ENCODE assay signal across 29 cellular contexts in the genomic region with DNA sequence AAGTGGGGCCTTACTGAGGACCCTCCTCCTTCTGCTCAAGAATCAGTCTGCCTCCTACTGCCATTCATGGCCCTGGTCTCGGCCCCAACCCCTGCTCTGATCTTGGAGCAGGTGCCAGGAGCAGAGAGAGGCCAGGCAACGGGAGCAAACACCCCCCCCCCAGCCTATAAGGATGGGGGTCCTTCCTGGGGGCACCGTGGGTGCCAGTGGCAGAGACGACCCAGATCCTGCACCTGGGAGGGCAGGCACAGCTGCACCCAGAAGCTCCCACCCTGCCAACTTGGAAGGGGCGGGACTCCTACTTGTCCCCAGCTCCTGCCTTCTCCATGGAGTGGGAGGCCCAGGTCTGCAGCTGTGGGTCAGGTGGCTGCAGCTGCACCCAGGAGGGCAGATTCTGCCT.
"Had no signal": no experiment of that assay in that cellular context is flagged by ENCODE, and none has a peak within 500 bp of the region (broad histone marks: within the 10 kb centered on the region; RNA-seq: fewer than 3 reads in every experiment).

No MANE protein-coding gene starts in this region.

- H3K27me3 Mint-ChIP-seq: activated CD8-positive, alpha-beta memory T cell treated with anti-CD3 and anti-CD28 coated beads, Interleukin-2, amount 10 ng/mL, durations not matched to agents 7 days and 5 days; activated CD8-positive, alpha-beta T cell treated with anti-CD3 and anti-CD28 coated beads for 36 hours; activated naive CD4-positive, alpha-beta T cell treated with anti-CD3 and anti-CD28 coated beads, Interleukin-2, amount 10 ng/mL, durations not matched to agents 7 days and 5 days; activated naive CD8-positive, alpha-beta T cell treated with anti-CD3 and anti-CD28 coated beads, Interleukin-2, amount 10 ng/mL, durations not matched to agents 7 days and 5 days; T-helper 17 cell had no signal

- H3K4me3 Mint-ChIP-seq: activated B cell treated with CpG ODN at 0.5 μM for 24 hours; activated CD8-positive, alpha-beta memory T cell treated with anti-CD3 and anti-CD28 coated beads, Interleukin-2, amount 10 ng/mL, durations not matched to agents 7 days and 5 days; activated CD8-positive, alpha-beta T cell treated with anti-CD3 and anti-CD28 coated beads for 36 hours; activated naive CD4-positive, alpha-beta T cell treated with anti-CD3 and anti-CD28 coated beads, Interleukin-2, amount 10 ng/mL, durations not matched to agents 7 days and 5 days; activated naive CD8-positive, alpha-beta T cell treated with anti-CD3 and anti-CD28 coated beads, Interleukin-2, amount 10 ng/mL, durations not matched to agents 7 days and 5 days; endodermal cell; T-helper 17 cell; T-helper 2 cell treated with Interferon-gamma antibody and Interleukin-4, amounts not matched to agents 5 μg/mL and 100 μg/mL, for 36 hours had no signal

- H3K36me3 Mint-ChIP-seq: activated CD8-positive, alpha-beta memory T cell treated with anti-CD3 and anti-CD28 coated beads, Interleukin-2, amount 10 ng/mL, durations not matched to agents 7 days and 5 days; activated naive CD4-positive, alpha-beta T cell treated with anti-CD3 and anti-CD28 coated beads, Interleukin-2, amount 10 ng/mL, durations not matched to agents 7 days and 5 days; activated naive CD4-positive, alpha-beta T cell treated with anti-CD3 and anti-CD28 coated beads, Interleukin-2, amount 50 U/mL, for 72 hours; activated naive CD8-positive, alpha-beta T cell treated with anti-CD3 and anti-CD28 coated beads, Interleukin-2, amount 10 ng/mL, durations not matched to agents 7 days and 5 days had no signal

- H3K27ac Mint-ChIP-seq: activated B cell treated with CpG ODN at 0.5 μM for 24 hours; activated CD8-positive, alpha-beta memory T cell treated with anti-CD3 and anti-CD28 coated beads, Interleukin-2, amount 10 ng/mL, durations not matched to agents 7 days and 5 days; activated CD8-positive, alpha-beta T cell treated with anti-CD3 and anti-CD28 coated beads for 36 hours; activated naive CD4-positive, alpha-beta T cell treated with anti-CD3 and anti-CD28 coated beads, Interleukin-2, amount 10 ng/mL, durations not matched to agents 7 days and 5 days; activated naive CD4-positive, alpha-beta T cell treated with anti-CD3 and anti-CD28 coated beads, Interleukin-2, amount 50 U/mL, for 72 hours; activated naive CD8-positive, alpha-beta T cell treated with anti-CD3 and anti-CD28 coated beads, Interleukin-2, amount 10 ng/mL, durations not matched to agents 7 days and 5 days; endodermal cell; T-helper 17 cell; T-helper 2 cell treated with Interferon-gamma antibody and Interleukin-4, amounts not matched to agents 5 μg/mL and 100 μg/mL, for 36 hours had no signal

- H3K9me3 Mint-ChIP-seq: activated B cell treated with CpG ODN at 0.5 μM for 24 hours; activated CD8-positive, alpha-beta T cell treated with anti-CD3 and anti-CD28 coated beads for 36 hours; activated naive CD4-positive, alpha-beta T cell treated with anti-CD3 and anti-CD28 coated beads, Interleukin-2, amount 10 ng/mL, durations not matched to agents 7 days and 5 days; activated naive CD4-positive, alpha-beta T cell treated with anti-CD3 and anti-CD28 coated beads, Interleukin-2, amount 50 U/mL, for 72 hours; activated naive CD8-positive, alpha-beta T cell treated with anti-CD3 and anti-CD28 coated beads, Interleukin-2, amount 10 ng/mL, durations not matched to agents 7 days and 5 days; endodermal cell; T-helper 2 cell treated with Interferon-gamma antibody and Interleukin-4, amounts not matched to agents 5 μg/mL and 100 μg/mL, for 36 hours had no signal

- H3K36me3 ChIP-seq: brain microvascular endothelial cell, colonic mucosa, esophagus muscularis mucosa, gastroesophageal sphincter, WERI-Rb-1 had no signal

- ATAC-seq: activated CD4-positive, CD25-positive, alpha-beta regulatory T cell treated with anti-CD3 and anti-CD28 coated beads, Interleukin-2, amount 50 U/mL, for 24 hours; activated CD8-positive, alpha-beta memory T cell treated with anti-CD3 and anti-CD28 coated beads, Interleukin-2, amount 10 ng/mL, durations not matched to agents 7 days and 5 days; activated CD8-positive, alpha-beta T cell treated with anti-CD3 and anti-CD28 coated beads for 36 hours; activated naive CD4-positive, alpha-beta T cell treated with anti-CD3 and anti-CD28 coated beads, Interleukin-2, amount 50 U/mL, for 72 hours; gastroesophageal sphincter; SK-N-SH treated with all-trans-retinoic acid at 6 μM for 48 hours; T-helper 17 cell had no signal

- H3K4me3 ChIP-seq: colonic mucosa, esophagus muscularis mucosa, gastroesophageal sphincter had no signal

- H3K27me3 ChIP-seq: brain microvascular endothelial cell, colonic mucosa, esophagus muscularis mucosa, gastroesophageal sphincter had no signal

- H3K4me1 ChIP-seq: colonic mucosa, esophagus muscularis mucosa, gastroesophageal sphincter had no signal

- H3K4me1 Mint-ChIP-seq: activated B cell treated with CpG ODN at 0.5 μM for 24 hours; activated CD8-positive, alpha-beta memory T cell treated with anti-CD3 and anti-CD28 coated beads, Interleukin-2, amount 10 ng/mL, durations not matched to agents 7 days and 5 days; activated naive CD4-positive, alpha-beta T cell treated with anti-CD3 and anti-CD28 coated beads, Interleukin-2, amount 10 ng/mL, durations not matched to agents 7 days and 5 days; activated naive CD8-positive, alpha-beta T cell treated with anti-CD3 and anti-CD28 coated beads, Interleukin-2, amount 10 ng/mL, durations not matched to agents 7 days and 5 days; T-helper 17 cell had no signal

- DNase-seq: activated B cell treated with CpG ODN at 0.5 μM for 24 hours; activated CD4-positive, alpha-beta T cell treated with anti-CD3 and anti-CD28 coated beads for 48 hours; activated CD4-positive, alpha-beta T cell treated with anti-CD3 and anti-CD28 coated beads, Interleukin-2, amount 50 U/mL, for 1 hour; activated CD4-positive, alpha-beta T cell treated with anti-CD3 and anti-CD28 coated beads, Interleukin-2, amount 50 U/mL, for 48 hours; activated CD8-positive, alpha-beta memory T cell treated with anti-CD3 and anti-CD28 coated beads, Interleukin-2, amount 10 ng/mL, durations not matched to agents 7 days and 5 days; activated CD8-positive, alpha-beta memory T cell treated with anti-CD3 and anti-CD28 coated beads, Interleukin-2, amount 50 U/mL, for 4 hours; activated CD8-positive, alpha-beta T cell treated with anti-CD3 and anti-CD28 coated beads for 36 hours; activated gamma-delta T cell; activated naive CD4-positive, alpha-beta T cell; activated naive CD4-positive, alpha-beta T cell treated with anti-CD3 and anti-CD28 coated beads, Interleukin-2, amount 10 ng/mL, durations not matched to agents 7 days and 5 days; activated naive CD8-positive, alpha-beta T cell treated with anti-CD3 and anti-CD28 coated beads, Interleukin-2, amount 10 ng/mL, durations not matched to agents 7 days and 5 days; activated T-cell treated with anti-CD3 and anti-CD28 coated beads, Interleukin-2, amount 50 U/mL, for 1 hour; activated T-cell treated with anti-CD3 and anti-CD28 coated beads, Interleukin-2, amount 50 U/mL, for 48 hours; brain microvascular endothelial cell; caudate nucleus; colonic mucosa; effector memory CD4-positive, alpha-beta T cell; endodermal cell; foreskin melanocyte; T-helper 1 cell; T-helper 17 cell; T1000; WERI-Rb-1 had no signal

- H3K27ac ChIP-seq: brain microvascular endothelial cell, colonic mucosa, esophagus muscularis mucosa, gastroesophageal sphincter, WERI-Rb-1 had no signal

- H3K9me3 ChIP-seq: colonic mucosa, esophagus muscularis mucosa, gastroesophageal sphincter had no signal
